8 cellular contexts compared by ENCODE assay signal in genomic region chr15:40108855-40109735, GRCh38. TPM values are rescaled to one million over a fixed set of nuclear protein-coding genes. Genes with fewer than 3 reads are reported as not detected.
DNase-seq lines count a peak whose midpoint lies in the region; TF ChIP-seq lines count a peak whose summit lies in the region.

Gene BMF, minus strand, starts transcription at chr15:40108879. Its CDS starts 2,793 bp downstream, at chr15:40106086.

- peak within 1 kb of the TSS; percentile 51 for H2BK5ac ChIP-seq in mesendoderm (ENCODE audit: low read length)

- WGBS in mesendoderm (ENCODE audit: extremely low coverage, insufficient coverage, low lambda C conversion rate): no CpG with 5 or more reads among the region's 48 CpGs

- H3K9ac ChIP-seq in endocrine pancreas (ENCODE audit: control insufficient read depth, insufficient read depth, low read length): peak within 1 kb of the TSS; percentile 54
- peak within 1 kb of the TSS; percentile 84 for H3K9ac ChIP-seq in mesendoderm (ENCODE audit: low read length)

- H3K4me1 ChIP-seq in endocrine pancreas (ENCODE audit: control insufficient read depth, insufficient read depth, low read length) (no peaks in the 10 kb centered on the region), mesendoderm (ENCODE audit: control insufficient read depth, low read depth, low read length) (peaks cover 24% of the 10 kb centered on the region)

- H3K4me2 ChIP-seq in mesendoderm (ENCODE audit: low read length): peak within 1 kb of the TSS; percentile 78

- DNase-seq in CMK (ENCODE audit: low read depth) (peak; percentile 93), GM20000 (ENCODE audit: low spot score) (peak; percentile 97), HT-29 (ENCODE audit: low spot score) (peak; percentile 100), mesendoderm (peak; percentile 100)
- peak; percentile 98 for DNase-seq in NK-92 treated with Interleukin-12 subunit alpha and Interleukin-12 subunit beta, amount 100 ng/mL, for 24 hours (lab: John Stamatoyannopoulos, UW)
- peak; percentile 99 for DNase-seq in activated CD8-positive, alpha-beta memory T cell treated with anti-CD3 and anti-CD28 coated beads for 24 hours
- DNase-seq in stimulated activated CD8-positive, alpha-beta memory T cell treated with anti-CD3 and anti-CD28 coated beads, Interleukin-12 subunit alpha, Interleukin-12 subunit beta, amount 100 ng/mL, for 4 hours (ENCODE audit: low read depth): peak; percentile 90

- no peak within 1 kb of the TSS for H2BK120ac ChIP-seq in mesendoderm (ENCODE audit: low read depth, low read length)

- peak; percentile 3 for TF ChIP-seq CTCF in GM20000 (IDR thresholded peaks at IDR 0.05; ENCODE audit: extremely low read depth, missing control alignments)

- H3K18ac ChIP-seq in mesendoderm (ENCODE audit: low read length): peak within 1 kb of the TSS; percentile 25

- H2BK15ac ChIP-seq in mesendoderm (replicated peaks; ENCODE audit: low read depth): no peak within 1 kb of the TSS

- no peaks in the 10 kb centered on the region for H3K79me1 ChIP-seq in mesendoderm (ENCODE audit: low read length)

- no peak within 1 kb of the TSS for H4K5ac ChIP-seq in mesendoderm (ENCODE audit: low read length)

- H3K27ac ChIP-seq in mesendoderm (ENCODE audit: low read depth, low read length): peak within 1 kb of the TSS; percentile 29

- H4K8ac ChIP-seq in mesendoderm (ENCODE audit: low read depth, low read length): no peak within 1 kb of the TSS

- H3K9me3 ChIP-seq in endocrine pancreas (ENCODE audit: control insufficient read depth, low read length): no peaks in the 10 kb centered on the region

- peak within 1 kb of the TSS; percentile 88 for H3K56ac ChIP-seq in mesendoderm (ENCODE audit: low read length)

- no peaks in the 10 kb centered on the region for H3K27me3 ChIP-seq in endocrine pancreas (ENCODE audit: control insufficient read depth, insufficient read depth, low read length)
- no peaks in the 10 kb centered on the region for H3K27me3 ChIP-seq in mesendoderm (ENCODE audit: insufficient read depth, low read length, poor library complexity)

- no peaks in the 10 kb centered on the region for H3K36me3 ChIP-seq in endocrine pancreas (ENCODE audit: control insufficient read depth, insufficient read depth, low read length)
- no peaks in the 10 kb centered on the region for H3K36me3 ChIP-seq in mesendoderm (ENCODE audit: control insufficient read depth, insufficient read depth, low read length)

- H2AK5ac ChIP-seq in mesendoderm (ENCODE audit: low read length): no peak within 1 kb of the TSS

- peak within 1 kb of the TSS; percentile 51 for H3K23ac ChIP-seq in mesendoderm (ENCODE audit: low read length)

- H3K4me3 ChIP-seq in endocrine pancreas (ENCODE audit: control insufficient read depth, insufficient read depth, low read length) (peak within 1 kb of the TSS; percentile 48), mesendoderm (ENCODE audit: low read length) (peak within 1 kb of the TSS; percentile 78)

- H3K79me2 ChIP-seq in mesendoderm (ENCODE audit: control insufficient read depth, insufficient read depth, low read length): no peaks in the 10 kb centered on the region

- H3K4ac ChIP-seq in mesendoderm (ENCODE audit: low read depth, low read length): peak within 1 kb of the TSS; percentile 77

RNA-seq across cellular contexts. Expression of gene BMF, which starts in this region (rescaled TPM):
- 11.6 and 15.4 TPM in 2 replicates for total RNA-seq in HT-29 (2014; rRNA removed; shearing (Covaris generic))
- polyA plus RNA-seq in mesendoderm (2013, experiment 1 of 2): 5.7 TPM
- 5.5 TPM for polyA plus RNA-seq in mesendoderm (2013, experiment 2 of 2)

Comparison
In these comparisons a context has a peak if more than half of its experiments do, and no peak if none do; other contexts are left out.
1. Peak in every context shown above with its lines: DNase-seq, H3K4me3 ChIP-seq and H3K27ac ChIP-seq.